Comparison of ENCODE assay signal across 7 cellular contexts in genomic region chr5:2726366-2726765, GRCh38. TPM values are rescaled to one million over a fixed set of nuclear protein-coding genes. Genes with fewer than 3 reads are reported as not detected.
"Had no signal": no experiment of that assay in that cellular context is flagged by ENCODE, and none has a peak within 500 bp of the region (broad histone marks: within the 10 kb centered on the region; RNA-seq: fewer than 3 reads in every experiment).

No MANE protein-coding gene starts in this region.

- H3K4me3 ChIP-seq: GM23338 had no signal

- H3K4me1 Mint-ChIP-seq: GM23338 had no signal

- H3K27ac ChIP-seq: HL-60 had no signal

- H3K27ac Mint-ChIP-seq: GM23338, H9, IgD-negative memory B cell had no signal

- H3K36me3 Mint-ChIP-seq: IgD-negative memory B cell had no signal

- H3K9me3 Mint-ChIP-seq: GM23338, H9 had no signal

- H3K27me3 Mint-ChIP-seq: IgD-negative memory B cell had no signal

- ATAC-seq: GM23338, HepG2 had no signal

- H3K4me3 Mint-ChIP-seq: GM23338, H9, IgD-negative memory B cell had no signal

- DNase-seq: HCEC 1CT, KBM-7 had no signal

RNA-seq across cellular contexts. Expression of gene IRX2, which starts 25.1 kb away (rescaled TPM):
- total RNA-seq: HepG2 had no signal
- polyA plus RNA-seq: HepG2, IgD-negative memory B cell had no signal
